In genomic region chr17:40348562-40349476, GRCh38 we compare ENCODE assay signal across 8 cellular contexts. TPM values are rescaled to one million over a fixed set of nuclear protein-coding genes. Genes with fewer than 3 reads are reported as not detected.
DNase-seq lines count a peak whose midpoint lies in the region; ATAC-seq and TF ChIP-seq lines count a peak whose summit lies in the region.

No MANE protein-coding gene starts in this region.

- DNase-seq in COR-L47 (lab: John Stamatoyannopoulos, UW) (peak; percentile 87), NCI-H2196 (lab: John Stamatoyannopoulos, UW; ENCODE audit: unreplicated experiment) (peak; percentile 58), foreskin keratinocyte (no peak), occipital lobe (lab: John Stamatoyannopoulos, UW) (peak; percentile 68), kidney glomerular epithelial cell (lab: John Stamatoyannopoulos, UW) (no peak), GM20000 (ENCODE audit: low spot score) (no peak)
- no peak for DNase-seq in activated CD4-positive, CD25-positive, alpha-beta regulatory T cell treated with anti-CD3 and anti-CD28 coated beads, Interleukin-2, amount 50 U/mL, for 72 hours

- TF ChIP-seq CTCF in foreskin keratinocyte (conservative IDR thresholded peaks at IDR 0.05) (no peak), GM20000 (IDR thresholded peaks at IDR 0.05; ENCODE audit: extremely low read depth, missing control alignments) (no peak)

- H3K4me1 ChIP-seq in foreskin keratinocyte: peaks cover 28% of the 10 kb centered on the region

- no peak for ATAC-seq in foreskin keratinocyte
- no peak for ATAC-seq in HG03432 (IDR thresholded peaks at IDR 0.05; ENCODE audit: unreplicated experiment)

- H3K27ac ChIP-seq in foreskin keratinocyte: peak overlapping the region; percentile 18

- no peaks in the 10 kb centered on the region for H3K27me3 ChIP-seq in foreskin keratinocyte

RNA-seq across cellular contexts. Expression of gene GJD3, which starts 15.7 kb away (rescaled TPM):
- total RNA-seq in foreskin keratinocyte (not detected in 2 replicates), occipital lobe (0.31 TPM)
- polyA plus RNA-seq in foreskin keratinocyte: not detected in 2 replicates

RNA-seq across cellular contexts. Expression of gene RARA, which starts 39.8 kb away (rescaled TPM):
- 26.4 and 28.4 TPM in 2 replicates for total RNA-seq in foreskin keratinocyte
- 21.6 and 22.4 TPM in 2 replicates for polyA plus RNA-seq in foreskin keratinocyte
- total RNA-seq in occipital lobe: 7.2 TPM

Comparison
In these comparisons a context has a peak if more than half of its experiments do, and no peak if none do; other contexts are left out.
1. DNase-seq: peak in COR-L47 (single experiment), NCI-H2196 (single experiment) and occipital lobe (single experiment); none in foreskin keratinocyte (0 of 2), kidney glomerular epithelial cell (single experiment), GM20000 (single experiment) and activated CD4-positive, CD25-positive, alpha-beta regulatory T cell treated with anti-CD3 and anti-CD28 coated beads, Interleukin-2, amount 50 U/mL, for 72 hours (single experiment).